ENCODE assay signal across 20 cellular contexts in genomic region chr20:13501500-13501899, GRCh38.
A peak's percentile ranks its signal among the peaks of the same experiment; 100 is the strongest.
DNase-seq lines count a peak whose midpoint lies in the region; ATAC-seq, FAIRE-seq and TF ChIP-seq lines count a peak whose summit lies in the region.
"Had no signal": no experiment of that assay in that cellular context is flagged by ENCODE, and none has a peak within 500 bp of the region (broad histone marks: within the 10 kb centered on the region; RNA-seq: fewer than 3 reads in every experiment).

No MANE protein-coding gene starts in this region.

- no peaks in the 10 kb centered on the region for H3K27me3 ChIP-seq in adipocyte (replicated peaks; ENCODE audit: control insufficient read depth, insufficient read depth, low read length)
- H3K27me3 ChIP-seq: BLaER1 treated with 17β-estradiol and CSF1 and Interleukin-3, amounts not matched to agents 10 nM and 100 nM had no signal

- TF ChIP-seq EP300 in A549 (IDR thresholded peaks at IDR 0.05), result no peak

- no peak for DNase-seq in A549 (ENCODE audit: low read depth in 1 of 2, low spot score in 1 of 2)
- no peak for DNase-seq in adipocyte (ENCODE audit: low read depth)
- no peak for DNase-seq in activated CD8-positive, alpha-beta memory T cell treated with anti-CD3 and anti-CD28 coated beads, Interleukin-2, amount 10 ng/mL, durations not matched to agents 7 days and 5 days
- DNase-seq in T-cell, result no peak
- DNase-seq: AML-193; Caco-2; Calu3; CD4-positive, alpha-beta T cell; CD8-positive, alpha-beta T cell; DMS79 treated with DMSO at 0.1 percent for 48 hours; GF-D8 had no signal

- no peak overlapping the region for H3K9ac ChIP-seq in adipocyte (ENCODE audit: low read length)
- H3K9ac ChIP-seq: BLaER1 treated with 17β-estradiol and CSF1 and Interleukin-3, amounts not matched to agents 10 nM and 100 nM had no signal

- no peak overlapping the region for H3K4me3 ChIP-seq in A549
- H3K4me3 ChIP-seq in adipocyte (ENCODE audit: low read length), result peak overlapping the region; percentile 11
- H3K4me3 ChIP-seq: BLaER1 treated with 17β-estradiol and CSF1 and Interleukin-3, amounts not matched to agents 10 nM and 100 nM had no signal

- no peak overlapping the region for H3K4me2 ChIP-seq in A549
- H3K4me2 ChIP-seq: BLaER1 treated with 17β-estradiol and CSF1 and Interleukin-3, amounts not matched to agents 10 nM and 100 nM had no signal

- CTCF ChIA-PET in A549 (lab: Yijun Ruan, JAX) (no interaction called here), T-cell (lab: Charles Lee) (no interaction called here)
- CTCF ChIA-PET in activated CD8-positive, alpha-beta memory T cell treated with anti-CD3 and anti-CD28 coated beads, Interleukin-2, amount 10 ng/mL, durations not matched to agents 7 days and 5 days (lab: Charles Lee), result no interaction called here

- POLR2A ChIA-PET in A549 (lab: Yijun Ruan, JAX), result no interaction called here
- POLR2A ChIA-PET in T-cell (lab: Charles Lee), result no interaction called here

- TF ChIP-seq CTCF in A549 (IDR thresholded peaks at IDR 0.05), result no peak

- no peaks in the 10 kb centered on the region for H3K4me1 ChIP-seq in A549
- no peaks in the 10 kb centered on the region for H3K4me1 ChIP-seq in adipocyte (ENCODE audit: control insufficient read depth, insufficient read depth, low read length)
- H3K4me1 ChIP-seq: BLaER1 treated with 17β-estradiol and CSF1 and Interleukin-3, amounts not matched to agents 10 nM and 100 nM; Caco-2 had no signal

- H3K27ac Mint-ChIP-seq in activated CD8-positive, alpha-beta memory T cell treated with anti-CD3 and anti-CD28 coated beads, Interleukin-2, amount 10 ng/mL, durations not matched to agents 7 days and 5 days, result no peak overlapping the region
- no peak overlapping the region for H3K27ac Mint-ChIP-seq in T-cell
- H3K27ac Mint-ChIP-seq: B cell; CD4-positive, alpha-beta T cell; CD8-positive, alpha-beta T cell had no signal

- peaks cover 4% of the 10 kb centered on the region for H3K36me3 ChIP-seq in adipocyte (ENCODE audit: control insufficient read depth, insufficient read depth, low read length, severe bottlenecking)

- WGBS in A549 (ENCODE audit: missing lambda C conversion rate), result 80% methylated on average over 3 of the region's 3 CpGs

- FAIRE-seq in A549 (lab: Jason Lieb, UNC), result no peak
- peak; percentile 77 for FAIRE-seq in islet of Langerhans (lab: Jason Lieb, UNC)
- FAIRE-seq: D721Med, GM12891, GM19239 had no signal

- no peak for TF ChIP-seq POLR2A in A549 (IDR thresholded peaks at IDR 0.05; ENCODE audit: low read length)

- peaks cover 35% of the 10 kb centered on the region for H3K36me3 Mint-ChIP-seq in activated CD8-positive, alpha-beta memory T cell treated with anti-CD3 and anti-CD28 coated beads, Interleukin-2, amount 10 ng/mL, durations not matched to agents 7 days and 5 days
- H3K36me3 Mint-ChIP-seq in T-cell, result peaks cover 81% of the 10 kb centered on the region

- H3K9me3 ChIP-seq in A549 (peaks cover 64% of the 10 kb centered on the region), adipocyte (ENCODE audit: control insufficient read depth, low read length) (peaks cover 49% of the 10 kb centered on the region)

- H3K27me3 Mint-ChIP-seq in activated CD8-positive, alpha-beta memory T cell treated with anti-CD3 and anti-CD28 coated beads, Interleukin-2, amount 10 ng/mL, durations not matched to agents 7 days and 5 days, result no peaks in the 10 kb centered on the region
- H3K27me3 Mint-ChIP-seq in T-cell, result no peaks in the 10 kb centered on the region
- H3K27me3 Mint-ChIP-seq: B cell; CD4-positive, alpha-beta T cell had no signal

- H3K4me1 Mint-ChIP-seq in activated CD8-positive, alpha-beta memory T cell treated with anti-CD3 and anti-CD28 coated beads, Interleukin-2, amount 10 ng/mL, durations not matched to agents 7 days and 5 days, result no peaks in the 10 kb centered on the region
- no peaks in the 10 kb centered on the region for H3K4me1 Mint-ChIP-seq in T-cell
- H3K4me1 Mint-ChIP-seq: B cell had no signal

- H3K9me3 Mint-ChIP-seq in activated CD8-positive, alpha-beta memory T cell treated with anti-CD3 and anti-CD28 coated beads, Interleukin-2, amount 10 ng/mL, durations not matched to agents 7 days and 5 days (ENCODE audit: low read depth), result peaks cover 15% of the 10 kb centered on the region
- H3K9me3 Mint-ChIP-seq in T-cell, result peaks cover 25 to 72% (median 28%) of the 10 kb centered on the region in 3 donors

- no peak overlapping the region for H3K4me3 Mint-ChIP-seq in activated CD8-positive, alpha-beta memory T cell treated with anti-CD3 and anti-CD28 coated beads, Interleukin-2, amount 10 ng/mL, durations not matched to agents 7 days and 5 days
- no peak overlapping the region for H3K4me3 Mint-ChIP-seq in T-cell
- H3K4me3 Mint-ChIP-seq: B cell; CD4-positive, alpha-beta T cell; CD8-positive, alpha-beta T cell had no signal

- no peak for TF ChIP-seq RAD21 in A549 (conservative IDR thresholded peaks at IDR 0.05 in 1 of 2, IDR thresholded peaks at IDR 0.05 in 1 of 2)

- H3K27ac ChIP-seq in A549, result no peak overlapping the region
- H3K27ac ChIP-seq: 22Rv1; BLaER1 treated with 17β-estradiol and CSF1 and Interleukin-3, amounts not matched to agents 10 nM and 100 nM; C4-2B had no signal

- ATAC-seq in A549, result no peak
- ATAC-seq in activated CD8-positive, alpha-beta memory T cell treated with anti-CD3 and anti-CD28 coated beads, Interleukin-2, amount 10 ng/mL, durations not matched to agents 7 days and 5 days, result no peak
- no peak for ATAC-seq in HG03097 (IDR thresholded peaks at IDR 0.05; ENCODE audit: low FRiP score, unreplicated experiment)
- no peak for ATAC-seq in T-cell (replicated peaks in 1 of 4)
- ATAC-seq: CD8-positive, alpha-beta T cell had no signal

TF ChIP-seq in A549, 52 proteins besides CTCF, POLR2A, EP300 and RAD21:
- no peak for TF ChIP-seq JUN (IDR thresholded peaks at IDR 0.05)
- 0 out of 2 replicates have a peak, but pooled peaks have one; percentile 24 for TF ChIP-seq KDM5A (IDR thresholded peaks at IDR 0.05)
- no peak for TF ChIP-seq TFCP2L1 (CRISPR knock-in tag; IDR thresholded peaks at IDR 0.05)
- no peak for TF ChIP-seq HOXA7 (CRISPR knock-in tag; IDR thresholded peaks at IDR 0.05)
